19 cellular contexts compared by ENCODE assay signal in genomic region chr3:87848003-87848402, GRCh38. TPM values are rescaled to one million over a fixed set of nuclear protein-coding genes. Genes with fewer than 3 reads are reported as not detected.
DNase-seq lines count a peak whose midpoint lies in the region; ATAC-seq, FAIRE-seq and TF ChIP-seq lines count a peak whose summit lies in the region.
"Had no signal": no experiment of that assay in that cellular context is flagged by ENCODE, and none has a peak within 500 bp of the region (broad histone marks: within the 10 kb centered on the region; RNA-seq: fewer than 3 reads in every experiment).

No MANE protein-coding gene starts in this region.

- no peaks in the 10 kb centered on the region for H3F3A ChIP-seq in DOHH2 (ENCODE audit: control insufficient read depth, insufficient read depth)

- no peak for FAIRE-seq in H54 (lab: Jason Lieb, UNC)
- FAIRE-seq: GM12891 had no signal

- H3K4me2 ChIP-seq in DOHH2 (ENCODE audit: low read length): 0 out of 2 replicates have a peak overlapping the region, but pooled peaks have one; percentile 26
- H3K4me2 ChIP-seq: BLaER1 had no signal

- H3K4me1 ChIP-seq in DOHH2 (ENCODE audit: control insufficient read depth, low read length): peaks cover 6% of the 10 kb centered on the region
- H3K4me1 ChIP-seq in esophagus squamous epithelium: no peaks in the 10 kb centered on the region
- H3K4me1 ChIP-seq: BLaER1 had no signal

- no peaks in the 10 kb centered on the region for H3K36me3 ChIP-seq in DOHH2 (ENCODE audit: control insufficient read depth, low read length)
- H3K36me3 ChIP-seq in esophagus squamous epithelium: no peaks in the 10 kb centered on the region
- H3K36me3 ChIP-seq: BLaER1 had no signal

- H3K4me3 ChIP-seq in DOHH2 (ENCODE audit: low read length) (no peak overlapping the region), esophagus squamous epithelium (no peak overlapping the region)
- H3K4me3 ChIP-seq: BLaER1 had no signal

- intact Hi-C loops in esophagus squamous epithelium (cut with DNase I): no loop called here

- H3K9me3 Mint-ChIP-seq in naive B cell: peaks cover 0 to 8% (median 0%) of the 10 kb centered on the region in 7 donors
- peaks cover 3% of the 10 kb centered on the region for H3K9me3 Mint-ChIP-seq in activated naive CD4-positive, alpha-beta T cell treated with anti-CD3 and anti-CD28 coated beads, Interleukin-2, amount 10 ng/mL, durations not matched to agents 7 days and 5 days
- H3K9me3 Mint-ChIP-seq: CD8-positive, alpha-beta T cell had no signal

- no peaks in the 10 kb centered on the region for H3K27me3 Mint-ChIP-seq in naive B cell
- no peaks in the 10 kb centered on the region for H3K27me3 Mint-ChIP-seq in activated naive CD4-positive, alpha-beta T cell treated with anti-CD3 and anti-CD28 coated beads, Interleukin-2, amount 10 ng/mL, durations not matched to agents 7 days and 5 days
- H3K27me3 Mint-ChIP-seq: CD4-positive, CD25-positive, alpha-beta regulatory T cell had no signal

- H3K4me3 Mint-ChIP-seq in naive B cell: no peak overlapping the region
- no peak overlapping the region for H3K4me3 Mint-ChIP-seq in activated naive CD4-positive, alpha-beta T cell treated with anti-CD3 and anti-CD28 coated beads, Interleukin-2, amount 10 ng/mL, durations not matched to agents 7 days and 5 days
- H3K4me3 Mint-ChIP-seq: CD4-positive, CD25-positive, alpha-beta regulatory T cell; CD8-positive, alpha-beta T cell had no signal

- H3K9me3 ChIP-seq in DOHH2 (ENCODE audit: control insufficient read depth, insufficient read depth, low read length) (no peaks in the 10 kb centered on the region), esophagus squamous epithelium (no peaks in the 10 kb centered on the region)
- H3K9me3 ChIP-seq: BLaER1 had no signal

- DNase-seq in NCI-H526 (lab: John Stamatoyannopoulos, UW) (peak; percentile 10 to 52), naive B cell (peak; percentile 25), H54 (ENCODE audit: insufficient read length, low spot score) (no peak), esophagus squamous epithelium (lab: John Stamatoyannopoulos, UW) (no peak)
- DNase-seq in activated naive CD4-positive, alpha-beta T cell treated with anti-CD3 and anti-CD28 coated beads, Interleukin-2, amount 10 ng/mL, durations not matched to agents 7 days and 5 days: no peak
- DNase-seq: CD4-positive, CD25-positive, alpha-beta regulatory T cell; CD8-positive, alpha-beta T cell; DMS 273 treated with DMSO at 0.1 percent for 48 hours; DMS79; GF-D8; GOT3; H7; HCEC 1CT had no signal

- peaks cover 0 to 10% (median 8%) of the 10 kb centered on the region in 3 donors for H3K4me1 Mint-ChIP-seq in naive B cell
- no peaks in the 10 kb centered on the region for H3K4me1 Mint-ChIP-seq in activated naive CD4-positive, alpha-beta T cell treated with anti-CD3 and anti-CD28 coated beads, Interleukin-2, amount 10 ng/mL, durations not matched to agents 7 days and 5 days
- H3K4me1 Mint-ChIP-seq: CD4-positive, CD25-positive, alpha-beta regulatory T cell had no signal

- H3K36me3 Mint-ChIP-seq in naive B cell: no peaks in the 10 kb centered on the region
- H3K36me3 Mint-ChIP-seq in activated naive CD4-positive, alpha-beta T cell treated with anti-CD3 and anti-CD28 coated beads, Interleukin-2, amount 10 ng/mL, durations not matched to agents 7 days and 5 days: no peaks in the 10 kb centered on the region
- H3K36me3 Mint-ChIP-seq: CD4-positive, CD25-positive, alpha-beta regulatory T cell; CD8-positive, alpha-beta T cell had no signal

- CTCF ChIA-PET in activated naive CD4-positive, alpha-beta T cell treated with anti-CD3 and anti-CD28 coated beads, Interleukin-2, amount 10 ng/mL, durations not matched to agents 7 days and 5 days (lab: Charles Lee): no interaction called here

- no peaks in the 10 kb centered on the region for H4K20me1 ChIP-seq in DOHH2 (ENCODE audit: control insufficient read depth, insufficient read depth, low read depth, low read length)
- H4K20me1 ChIP-seq: BLaER1 had no signal

- TF ChIP-seq POLR2A in H54 (IDR thresholded peaks at IDR 0.05; ENCODE audit: low read depth, low read length): no peak
- TF ChIP-seq POLR2A in esophagus squamous epithelium (IDR thresholded peaks at IDR 0.05): no peak

- TF ChIP-seq CTCF in DOHH2 (IDR thresholded peaks at IDR 0.05; ENCODE audit: low read depth, low read length, poor library complexity, severe bottlenecking): no peak
- no peak for TF ChIP-seq CTCF in esophagus squamous epithelium (IDR thresholded peaks at IDR 0.05)

- no peaks in the 10 kb centered on the region for H3K9me2 ChIP-seq in DOHH2 (replicated peaks; ENCODE audit: control insufficient read depth, low read length)

- H3K27ac ChIP-seq in DOHH2 (ENCODE audit: low read depth, low read length): no peak overlapping the region
- H3K27ac ChIP-seq in esophagus squamous epithelium: no peak overlapping the region
- H3K27ac ChIP-seq: BLaER1, C4-2B had no signal

- H3K27me3 ChIP-seq in DOHH2 (ENCODE audit: control insufficient read depth, low read length): no peaks in the 10 kb centered on the region
- no peaks in the 10 kb centered on the region for H3K27me3 ChIP-seq in esophagus squamous epithelium
- H3K27me3 ChIP-seq: BLaER1 had no signal

- no peaks in the 10 kb centered on the region for H3K79me2 ChIP-seq in DOHH2 (ENCODE audit: control insufficient read depth, low read length)

- peak; percentile 53 to 63 for ATAC-seq in naive B cell (ENCODE audit: low read depth in 2 of 2)
- ATAC-seq: CD8-positive, alpha-beta T cell had no signal

- 60 to 66% methylated on average over 2 of the region's 2 CpGs for WGBS in esophagus squamous epithelium, 2 donors

- no peak overlapping the region for H3K27ac Mint-ChIP-seq in naive B cell
- no peak overlapping the region for H3K27ac Mint-ChIP-seq in activated naive CD4-positive, alpha-beta T cell treated with anti-CD3 and anti-CD28 coated beads, Interleukin-2, amount 10 ng/mL, durations not matched to agents 7 days and 5 days
- H3K27ac Mint-ChIP-seq: CD4-positive, CD25-positive, alpha-beta regulatory T cell; CD8-positive, alpha-beta T cell had no signal

RNA-seq across cellular contexts. Expression of gene HTR1F, which starts 55.5 kb away (rescaled TPM):
- polyA plus RNA-seq in naive B cell (ENCODE audit: low read depth in 6 of 6): under 1 TPM in 3 of 6 donors, not detected in 3; 0.10 to 0.25 (median 0.20) TPM
- under 1 TPM in 3 of 4 donors, not detected in 1; 0.19 to 0.26 (median 0.26) TPM for total RNA-seq in esophagus squamous epithelium
- total RNA-seq: A172; CD8-positive, alpha-beta T cell; G401; H7 had no signal
- polyA plus RNA-seq: CD4-positive, CD25-positive, alpha-beta regulatory T cell had no signal

Comparison
In these comparisons a context has a peak if more than half of its experiments do, and no peak if none do; other contexts are left out.
1. DNase-seq: peak in NCI-H526 (2 of 2) and naive B cell (single experiment); none in H54 (single experiment), activated naive CD4-positive, alpha-beta T cell treated with anti-CD3 and anti-CD28 coated beads, Interleukin-2, amount 10 ng/mL, durations not matched to agents 7 days and 5 days (single experiment) and esophagus squamous epithelium (single experiment).